In the genomic region with DNA sequence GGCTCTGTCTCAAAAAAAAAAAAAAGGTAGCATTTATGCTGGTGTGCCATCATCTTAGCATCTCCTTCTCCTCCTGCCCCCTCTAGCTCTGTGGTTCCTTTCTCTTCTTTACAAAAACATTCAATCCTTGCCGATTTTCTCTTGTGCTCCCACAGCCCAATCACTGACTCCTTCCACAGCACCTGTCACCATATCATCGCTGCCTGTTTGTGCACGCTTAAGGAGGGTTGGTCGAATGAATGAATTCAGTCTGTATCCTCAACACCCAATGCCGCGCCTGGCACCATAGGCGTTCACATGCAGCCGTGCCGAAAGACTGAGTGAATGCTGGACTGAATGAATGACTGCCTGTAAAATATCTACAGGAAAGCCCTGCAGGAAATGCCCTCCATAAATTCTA, we compare ENCODE assay signal across 11 cellular contexts. TPM values are rescaled to one million over a fixed set of nuclear protein-coding genes. Genes with fewer than 3 reads are reported as not detected.
DNase-seq lines count a peak whose midpoint lies in the region; ATAC-seq and TF ChIP-seq lines count a peak whose summit lies in the region.
"Had no signal": no experiment of that assay in that cellular context is flagged by ENCODE, and none has a peak within 500 bp of the region (broad histone marks: within the 10 kb centered on the region; RNA-seq: fewer than 3 reads in every experiment).

No MANE protein-coding gene starts in this region.

- H3K27me3 Mint-ChIP-seq in CD14-positive monocyte (ENCODE audit: low read depth in 3 of 3) (peaks cover 2 to 9% (median 2%) of the 10 kb centered on the region in 3 donors), activated B cell treated with CpG ODN at 0.5 μM for 24 hours (no peaks in the 10 kb centered on the region)

- H3K4me1 Mint-ChIP-seq in CD14-positive monocyte: peaks cover 63% of the 10 kb centered on the region
- H3K4me1 Mint-ChIP-seq in activated B cell treated with CpG ODN at 0.5 μM for 24 hours: peaks cover 71% of the 10 kb centered on the region

- TF ChIP-seq CTCF in CD14-positive monocyte (IDR thresholded peaks at IDR 0.05) (no peak), HL-60 (IDR thresholded peaks at IDR 0.05; ENCODE audit: insufficient read depth, low read length) (no peak), activated B cell treated with CpG ODN at 0.5 μM for 24 hours (IDR thresholded peaks at IDR 0.05) (no peak), suprapubic skin (IDR thresholded peaks at IDR 0.05) (no peak)

- H3K36me3 Mint-ChIP-seq in CD14-positive monocyte (peaks cover 6 to 8% of the 10 kb centered on the region in 2 donors), activated B cell treated with CpG ODN at 0.5 μM for 24 hours (ENCODE audit: low read depth) (no peaks in the 10 kb centered on the region)

- H3K4me3 ChIP-seq in HL-60 (replicated peaks; ENCODE audit: insufficient read depth, low read length) (no peak overlapping the region), suprapubic skin (no peak overlapping the region)

- TF ChIP-seq POLR2A in suprapubic skin (IDR thresholded peaks at IDR 0.05): no peak

- no peaks in the 10 kb centered on the region for H3K4me1 ChIP-seq in suprapubic skin

- intact Hi-C loops in CD14-positive monocyte (cut with micrococcal nuclease): loop anchor here (10.0 kb wide), 2 partner anchors 48 to 52 kb away; a partner anchor contains a TSS
- intact Hi-C loops in activated B cell treated with CpG ODN at 0.5 μM for 24 hours (cut with micrococcal nuclease): loop anchor here (2.0 to 5.0 kb wide), 4 partner anchors 52 to 964 kb away; a partner anchor contains a TSS

- TF ChIP-seq EP300 in suprapubic skin (IDR thresholded peaks at IDR 0.05): no peak

- peak overlapping the region; percentile 77 to 81 for H3K4me3 Mint-ChIP-seq in CD14-positive monocyte
- peak overlapping the region; percentile 74 for H3K4me3 Mint-ChIP-seq in activated B cell treated with CpG ODN at 0.5 μM for 24 hours

- H3K9me3 Mint-ChIP-seq in CD14-positive monocyte (peaks cover 0 to 5% (median 0%) of the 10 kb centered on the region in 7 donors), activated B cell treated with CpG ODN at 0.5 μM for 24 hours (no peaks in the 10 kb centered on the region)

- no peaks in the 10 kb centered on the region for H3K27me3 ChIP-seq in HL-60 (ENCODE audit: insufficient read depth, poor library complexity, severe bottlenecking)
- H3K27me3 ChIP-seq in suprapubic skin: no peaks in the 10 kb centered on the region

- WGBS in suprapubic skin: 78% methylated on average over 9 of the region's 9 CpGs

- H3K36me3 ChIP-seq in suprapubic skin: no peaks in the 10 kb centered on the region

- peak overlapping the region; percentile 83 to 92 (median 89) for H3K27ac Mint-ChIP-seq in CD14-positive monocyte
- H3K27ac Mint-ChIP-seq in activated B cell treated with CpG ODN at 0.5 μM for 24 hours: peak overlapping the region; percentile 88

- POLR2A ChIA-PET in activated B cell treated with CpG ODN at 0.5 μM for 24 hours (lab: Charles Lee): interaction anchor here (0.7 to 6.1 kb wide), 18 partner anchors 8 to 777 kb away, joined by 3 to 516 read pairs (median 22); a partner anchor contains a TSS

- H3K27ac ChIP-seq in HL-60 (replicated peaks) (peak overlapping the region; percentile 99), suprapubic skin (no peak overlapping the region)

- DNase-seq in CD14-positive monocyte (ENCODE audit: low spot score) (no peak), HL-60 (ENCODE audit: low read depth in 1 of 2, low spot score in 1 of 2) (no peak), activated B cell treated with CpG ODN at 0.5 μM for 24 hours (no peak), germinal center (ENCODE audit: low spot score) (peak; percentile 33), suprapubic skin (ENCODE audit: low spot score in 2 of 2) (no peak), NCI-H69 (lab: John Stamatoyannopoulos, UW) (no peak), AG08396 (ENCODE audit: low spot score) (no peak)
- DNase-seq: SHP77 had no signal

- no peak for ATAC-seq in activated B cell treated with CpG ODN at 0.5 μM for 24 hours (ENCODE audit: low read depth)
- no peak for ATAC-seq in HG02763 (IDR thresholded peaks at IDR 0.05; ENCODE audit: unreplicated experiment)

- H3K9me3 ChIP-seq in suprapubic skin: no peaks in the 10 kb centered on the region

- CTCF ChIA-PET in activated B cell treated with CpG ODN at 0.5 μM for 24 hours (lab: Charles Lee): interaction anchor here (0.9 kb wide), 1 partner anchor 9 kb away, joined by 3 read pairs; no protein-coding TSS in a partner anchor

RNA-seq across cellular contexts. Expression of a gene that starts 7.9 kb away (rescaled TPM):
- polyA plus RNA-seq in CD14-positive monocyte: not detected
- total RNA-seq in activated B cell treated with CpG ODN at 0.5 μM for 24 hours: not detected in 2 replicates
- not detected for total RNA-seq in suprapubic skin
- total RNA-seq: bronchial epithelial cell had no signal
- polyA plus RNA-seq: keratinocyte had no signal

RNA-seq across cellular contexts. Expression of a gene that starts 16.6 kb away (rescaled TPM):
- polyA plus RNA-seq in CD14-positive monocyte: under 1 TPM; 0.24 to 0.29 TPM
- total RNA-seq in activated B cell treated with CpG ODN at 0.5 μM for 24 hours (1.00 and 1.8 TPM in 2 replicates), suprapubic skin (1 to 10 TPM; 2.1 to 5.0 (median 3.9) TPM)

RNA-seq across cellular contexts. Expression of a gene that starts 48.5 kb away (rescaled TPM):
- polyA plus RNA-seq in CD14-positive monocyte: 10 to 100 TPM; 14.7 to 15.8 TPM
- total RNA-seq in activated B cell treated with CpG ODN at 0.5 μM for 24 hours: 18.1 and 19.9 TPM in 2 replicates
- 1 to 10 TPM in 3 of 4 donors, under 1 TPM in 1; 0.80 to 5.0 (median 1.4) TPM for total RNA-seq in suprapubic skin
- total RNA-seq: bronchial epithelial cell had no signal

RNA-seq across cellular contexts. Expression of a gene that starts 48.8 kb away (rescaled TPM):
- polyA plus RNA-seq in CD14-positive monocyte: 1 to 10 TPM; 8.6 to 8.8 TPM
- 4.6 and 4.8 TPM in 2 replicates for total RNA-seq in activated B cell treated with CpG ODN at 0.5 μM for 24 hours
- 1 to 10 TPM; 2.3 to 9.9 (median 4.3) TPM for total RNA-seq in suprapubic skin

RNA-seq across cellular contexts. Expression of a gene that starts 52.3 kb away (rescaled TPM):
- 100 to 1,000 TPM; 413 to 419 TPM for polyA plus RNA-seq in CD14-positive monocyte
- total RNA-seq in activated B cell treated with CpG ODN at 0.5 μM for 24 hours: 3,767 and 4,240 TPM in 2 replicates
- total RNA-seq in suprapubic skin: 1,000 to 10,000 TPM; 1,858 to 3,271 (median 2,807) TPM
